Comparison of ENCODE assay signal across 1 cellular context in genomic region chr12:123260081-123260480, GRCh38.
TF ChIP-seq lines count a peak whose summit lies in the region.

No MANE protein-coding gene starts in this region.

TF ChIP-seq in SK-N-SH, 30 proteins besides CTCF, POLR2A, EP300 and RAD21:
- TF ChIP-seq JUND (IDR thresholded peaks at IDR 0.05) (no peak), SIN3A (IDR thresholded peaks at IDR 0.05; ENCODE audit: borderline replicate concordance, low read depth, low read length) (no peak), RFX5 (IDR thresholded peaks at IDR 0.05; ENCODE audit: low read length) (no peak), POLR2AphosphoS5 (IDR thresholded peaks at IDR 0.05; ENCODE audit: low read depth, low read length) (no peak), SMC3 (IDR thresholded peaks at IDR 0.05; ENCODE audit: low read depth, low read length) (no peak), IRF3 (IDR thresholded peaks at IDR 0.05; ENCODE audit: low read depth, low read length) (no peak), RXRA (IDR thresholded peaks at IDR 0.05; ENCODE audit: borderline replicate concordance, low read depth) (no peak), MXI1 (IDR thresholded peaks at IDR 0.05; ENCODE audit: low read depth, low read length) (no peak), CHD2 (IDR thresholded peaks at IDR 0.05; ENCODE audit: low read length, partially characterized antibody) (no peak), PBX3 (IDR thresholded peaks at IDR 0.05) (no peak), TEAD4 (IDR thresholded peaks at IDR 0.05; ENCODE audit: borderline replicate concordance, insufficient read depth) (no peak), EZH2phosphoT487 (IDR thresholded peaks at IDR 0.05; ENCODE audit: borderline replicate concordance, low read depth) (no peak)
